26 cellular contexts compared by ENCODE assay signal in the genomic region with DNA sequence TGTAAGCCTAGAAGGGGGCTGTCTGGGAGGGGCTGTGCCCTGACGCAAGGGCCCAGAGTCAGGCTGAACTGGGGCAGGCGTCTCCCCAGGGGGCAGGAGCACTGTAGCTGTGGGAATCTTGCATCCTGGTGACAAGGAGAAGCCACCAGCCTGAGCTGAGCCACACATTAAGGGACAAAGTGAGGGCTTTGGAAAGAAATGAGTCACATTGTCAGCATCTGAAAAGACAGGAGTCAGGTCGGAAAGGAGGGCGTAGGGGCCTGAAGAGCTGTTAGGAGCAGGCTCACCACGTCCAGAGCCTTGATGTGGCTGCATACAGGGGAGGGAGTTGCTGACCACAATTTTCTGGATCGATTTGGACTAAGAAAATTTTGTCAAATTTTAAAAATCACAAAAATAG.
"Had no signal": no experiment of that assay in that cellular context is flagged by ENCODE, and none has a peak within 500 bp of the region (broad histone marks: within the 10 kb centered on the region; RNA-seq: fewer than 3 reads in every experiment).

No MANE protein-coding gene starts in this region.

- H3K4me3 Mint-ChIP-seq: activated B cell treated with CpG ODN at 0.5 μM for 24 hours; activated CD8-positive, alpha-beta memory T cell treated with anti-CD3 and anti-CD28 coated beads, Interleukin-2, amount 10 ng/mL, durations not matched to agents 7 days and 5 days; activated CD8-positive, alpha-beta T cell treated with anti-CD3 and anti-CD28 coated beads for 36 hours; activated naive CD4-positive, alpha-beta T cell treated with anti-CD3 and anti-CD28 coated beads, Interleukin-2, amount 50 U/mL, for 24 hours; activated naive CD8-positive, alpha-beta T cell treated with anti-CD3 and anti-CD28 coated beads, Interleukin-2, amount 50 U/mL, for 24 hours; nephron; type B pancreatic cell had no signal

- H3K4me3 ChIP-seq: breast epithelium, esophagus squamous epithelium, ovary, right lobe of liver, uterus had no signal

- H3K27ac Mint-ChIP-seq: activated B cell treated with CpG ODN at 0.5 μM for 24 hours; activated CD8-positive, alpha-beta memory T cell treated with anti-CD3 and anti-CD28 coated beads, Interleukin-2, amount 10 ng/mL, durations not matched to agents 7 days and 5 days; activated CD8-positive, alpha-beta T cell treated with anti-CD3 and anti-CD28 coated beads for 36 hours; activated naive CD4-positive, alpha-beta T cell treated with anti-CD3 and anti-CD28 coated beads, Interleukin-2, amount 50 U/mL, for 24 hours; activated naive CD8-positive, alpha-beta T cell treated with anti-CD3 and anti-CD28 coated beads, Interleukin-2, amount 50 U/mL, for 24 hours; activated T-helper 2 cell treated with anti-CD3 and anti-CD28 coated beads, Interferon-gamma antibody, Interleukin-2, Interleukin-4, amounts not matched to agents 10 μg/mL and 5 μg/mL and 100 μg/mL, durations not matched to agents 14 hours and 24 hours and 36 hours; nephron; progenitor cell of endocrine pancreas; type B pancreatic cell had no signal

- H3K9me3 Mint-ChIP-seq: activated B cell treated with CpG ODN at 0.5 μM for 24 hours; activated CD8-positive, alpha-beta T cell treated with anti-CD3 and anti-CD28 coated beads for 36 hours; activated naive CD4-positive, alpha-beta T cell treated with anti-CD3 and anti-CD28 coated beads, Interleukin-2, amount 50 U/mL, for 24 hours; activated naive CD8-positive, alpha-beta T cell treated with anti-CD3 and anti-CD28 coated beads, Interleukin-2, amount 50 U/mL, for 24 hours; activated T-helper 2 cell treated with anti-CD3 and anti-CD28 coated beads, Interferon-gamma antibody, Interleukin-2, Interleukin-4, amounts not matched to agents 10 μg/mL and 5 μg/mL and 100 μg/mL, durations not matched to agents 14 hours and 24 hours and 36 hours; nephron; type B pancreatic cell had no signal

- H3K27me3 ChIP-seq: ovary, right lobe of liver, uterus had no signal

- H3K27ac ChIP-seq: breast epithelium, epithelial cell of prostate, neutrophil, ovary, right lobe of liver, uterus had no signal

- H3K27me3 Mint-ChIP-seq: activated B cell treated with CpG ODN at 0.5 μM for 24 hours had no signal

- H3K36me3 ChIP-seq: breast epithelium, esophagus squamous epithelium, neutrophil, ovary, right lobe of liver, uterus had no signal

- H3K4me1 ChIP-seq: right lobe of liver, uterus had no signal

- H3K9me3 ChIP-seq: breast epithelium, esophagus squamous epithelium, neutrophil, ovary, right lobe of liver, uterus had no signal

- DNase-seq: activated B cell treated with CpG ODN at 0.5 μM for 24 hours; activated CD4-positive, alpha-beta T cell treated with anti-CD3 and anti-CD28 coated beads, Interleukin-2, amount 50 U/mL, for 1 hour; activated CD8-positive, alpha-beta memory T cell treated with anti-CD3 and anti-CD28 coated beads, Interleukin-2, amount 10 ng/mL, durations not matched to agents 7 days and 5 days; activated CD8-positive, alpha-beta T cell treated with anti-CD3 and anti-CD28 coated beads for 36 hours; activated naive CD8-positive, alpha-beta T cell treated with anti-CD3 and anti-CD28 coated beads, Interleukin-2, amount 50 U/mL, for 24 hours; activated T-cell treated with anti-CD3 and anti-CD28 coated beads, Interleukin-2, amount 50 U/mL, for 48 hours; amygdala; central memory CD4-positive, alpha-beta T cell; esophagus squamous epithelium; ovary; right lobe of liver; stimulated activated CD4-positive, alpha-beta T cell treated with anti-CD3 and anti-CD28 coated beads, Interleukin-2, amount 100 ng/mL, for 48 hours; stimulated activated naive CD4-positive, alpha-beta T cell treated with Interleukin-2 at 50 U/mL for 16 hours; T-helper 2 cell; uterus had no signal

- H3K4me1 Mint-ChIP-seq: activated B cell treated with CpG ODN at 0.5 μM for 24 hours; activated CD8-positive, alpha-beta memory T cell treated with anti-CD3 and anti-CD28 coated beads, Interleukin-2, amount 10 ng/mL, durations not matched to agents 7 days and 5 days; activated naive CD4-positive, alpha-beta T cell treated with anti-CD3 and anti-CD28 coated beads, Interleukin-2, amount 50 U/mL, for 24 hours; activated naive CD8-positive, alpha-beta T cell treated with anti-CD3 and anti-CD28 coated beads, Interleukin-2, amount 50 U/mL, for 24 hours had no signal

- H3K36me3 Mint-ChIP-seq: activated CD8-positive, alpha-beta memory T cell treated with anti-CD3 and anti-CD28 coated beads, Interleukin-2, amount 10 ng/mL, durations not matched to agents 7 days and 5 days; activated naive CD4-positive, alpha-beta T cell treated with anti-CD3 and anti-CD28 coated beads, Interleukin-2, amount 50 U/mL, for 24 hours; type B pancreatic cell had no signal

- FAIRE-seq: endometrium, frontal cortex, islet of Langerhans had no signal
